13 cellular contexts compared by ENCODE assay signal in genomic region chr3:124846189-124846588, GRCh38. TPM values are rescaled to one million over a fixed set of nuclear protein-coding genes. Genes with fewer than 3 reads are reported as not detected.
DNase-seq lines count a peak whose midpoint lies in the region; ATAC-seq and TF ChIP-seq lines count a peak whose summit lies in the region.
"Had no signal": no experiment of that assay in that cellular context is flagged by ENCODE, and none has a peak within 500 bp of the region (broad histone marks: within the 10 kb centered on the region; RNA-seq: fewer than 3 reads in every experiment).

No MANE protein-coding gene starts in this region.

- WGBS in heart left ventricle, 4 donors = 46 to 60% (median 59%) methylated on average over 2 of the region's 2 CpGs

- TF ChIP-seq CTCF in astrocyte of the spinal cord (IDR thresholded peaks at IDR 0.05; ENCODE audit: low read depth, low read length) (no peak), heart left ventricle (IDR thresholded peaks at IDR 0.05) (no peak)

- no peaks in the 10 kb centered on the region for H3K36me3 Mint-ChIP-seq in stimulated activated effector memory CD8-positive, alpha-beta T cell treated with anti-CD3 and anti-CD28 coated beads, Interleukin-12 subunit alpha, Interleukin-12 subunit beta, amount 100 ng/mL, for 72 hours
- H3K36me3 Mint-ChIP-seq: activated naive CD8-positive, alpha-beta T cell treated with anti-CD3 and anti-CD28 coated beads, Interleukin-2, amount 10 ng/mL, durations not matched to agents 7 days and 5 days had no signal

- no peaks in the 10 kb centered on the region for H3K9me3 ChIP-seq in heart left ventricle
- H3K9me3 ChIP-seq in skeletal muscle tissue (ENCODE audit: control insufficient read depth in 3 of 3, low read length in 3 of 3) = no peaks in the 10 kb centered on the region
- H3K9me3 ChIP-seq: HAP-1 had no signal

- intact Hi-C loops in heart left ventricle (cut with DNase I) = no loop called here

- H3K27ac ChIP-seq in heart left ventricle (peak overlapping the region in 10 of 12 donors; percentile 18 to 82 (median 62)), skeletal muscle tissue (ENCODE audit: low read depth, low read length) (peak overlapping the region; percentile 41)

- no peaks in the 10 kb centered on the region for H3K9me3 Mint-ChIP-seq in stimulated activated effector memory CD8-positive, alpha-beta T cell treated with anti-CD3 and anti-CD28 coated beads, Interleukin-12 subunit alpha, Interleukin-12 subunit beta, amount 100 ng/mL, for 72 hours
- H3K9me3 Mint-ChIP-seq: activated naive CD8-positive, alpha-beta T cell treated with anti-CD3 and anti-CD28 coated beads, Interleukin-2, amount 10 ng/mL, durations not matched to agents 7 days and 5 days had no signal

- H3K27ac Mint-ChIP-seq in stimulated activated effector memory CD8-positive, alpha-beta T cell treated with anti-CD3 and anti-CD28 coated beads, Interleukin-12 subunit alpha, Interleukin-12 subunit beta, amount 100 ng/mL, for 72 hours = no peak overlapping the region
- H3K27ac Mint-ChIP-seq: activated naive CD8-positive, alpha-beta T cell treated with anti-CD3 and anti-CD28 coated beads, Interleukin-2, amount 10 ng/mL, durations not matched to agents 7 days and 5 days had no signal

- in situ Hi-C loops in astrocyte of the spinal cord (cut with HindIII; ENCODE audit: low sequenced_read_pairs) = no loop called here

- no peaks in the 10 kb centered on the region for H3K4me1 Mint-ChIP-seq in stimulated activated effector memory CD8-positive, alpha-beta T cell treated with anti-CD3 and anti-CD28 coated beads, Interleukin-12 subunit alpha, Interleukin-12 subunit beta, amount 100 ng/mL, for 72 hours
- H3K4me1 Mint-ChIP-seq: activated naive CD8-positive, alpha-beta T cell treated with anti-CD3 and anti-CD28 coated beads, Interleukin-2, amount 10 ng/mL, durations not matched to agents 7 days and 5 days had no signal

- no peak for TF ChIP-seq POLR2A in heart left ventricle (IDR thresholded peaks at IDR 0.05)

- no peaks in the 10 kb centered on the region for H3K27me3 ChIP-seq in heart left ventricle
- no peaks in the 10 kb centered on the region for H3K27me3 ChIP-seq in skeletal muscle tissue (ENCODE audit: control insufficient read depth in 3 of 3, insufficient read depth in 3 of 3, low read length in 3 of 3)

- H3K9ac ChIP-seq in skeletal muscle tissue (ENCODE audit: low read depth in 1 of 3, low read length in 3 of 3) = no peak overlapping the region

- H3K36me3 ChIP-seq in heart left ventricle (peaks cover 0 to 44% (median 25%) of the 10 kb centered on the region in 9 donors), skeletal muscle tissue (ENCODE audit: control insufficient read depth in 3 of 3, insufficient read depth in 3 of 3, low read length in 3 of 3) (peaks cover 5 to 21% (median 12%) of the 10 kb centered on the region in 3 donors)

- DNase-seq in GM04503 (ENCODE audit: low read depth) = peak; percentile 52
- DNase-seq in astrocyte of the spinal cord (ENCODE audit: low read depth, low spot score) = peak; percentile 73
- DNase-seq in heart left ventricle = peak in 1 of 5 donors; percentile 55
- no peak for DNase-seq in NCI-H1436 treated with DMSO at 0.1 percent for 48 hours (lab: John Stamatoyannopoulos, UW)
- no peak for DNase-seq in stimulated activated effector memory CD8-positive, alpha-beta T cell treated with anti-CD3 and anti-CD28 coated beads, Interleukin-12 subunit alpha, Interleukin-12 subunit beta, amount 100 ng/mL, for 72 hours (ENCODE audit: low spot score in 2 of 2)
- DNase-seq: activated CD4-positive, alpha-beta T cell treated with anti-CD3 and anti-CD28 coated beads for 48 hours; activated naive CD8-positive, alpha-beta T cell treated with anti-CD3 and anti-CD28 coated beads, Interleukin-2, amount 10 ng/mL, durations not matched to agents 7 days and 5 days; NCI-H1694 treated with DMSO at 0.1 percent for 48 hours; RPMI8226 had no signal

- H3K4me3 ChIP-seq in astrocyte of the spinal cord (ENCODE audit: low read depth, low read length) = no peak overlapping the region
- H3K4me3 ChIP-seq in heart left ventricle = no peak overlapping the region
- H3K4me3 ChIP-seq in skeletal muscle tissue (ENCODE audit: low read length in 3 of 3) = no peak overlapping the region
- H3K4me3 ChIP-seq: HAP-1 had no signal

- ATAC-seq in heart left ventricle = peak in 2 of 4 donors; percentile 6 to 40
- no peak for ATAC-seq in HG02870 (IDR thresholded peaks at IDR 0.05; ENCODE audit: unreplicated experiment)
- ATAC-seq in stimulated activated effector memory CD8-positive, alpha-beta T cell treated with anti-CD3 and anti-CD28 coated beads, Interleukin-12 subunit alpha, Interleukin-12 subunit beta, amount 100 ng/mL, for 72 hours = no peak
- ATAC-seq in GM21381 (IDR thresholded peaks at IDR 0.05; ENCODE audit: unreplicated experiment) = no peak

- H3K4me3 Mint-ChIP-seq in stimulated activated effector memory CD8-positive, alpha-beta T cell treated with anti-CD3 and anti-CD28 coated beads, Interleukin-12 subunit alpha, Interleukin-12 subunit beta, amount 100 ng/mL, for 72 hours = no peak overlapping the region
- H3K4me3 Mint-ChIP-seq: activated naive CD8-positive, alpha-beta T cell treated with anti-CD3 and anti-CD28 coated beads, Interleukin-2, amount 10 ng/mL, durations not matched to agents 7 days and 5 days had no signal

- peaks cover 3 to 53% (median 35%) of the 10 kb centered on the region in 12 donors for H3K4me1 ChIP-seq in heart left ventricle
- H3K4me1 ChIP-seq in skeletal muscle tissue (ENCODE audit: control insufficient read depth in 3 of 3, insufficient read depth in 3 of 3, low read length in 3 of 3) = peaks cover 11 to 23% (median 16%) of the 10 kb centered on the region in 3 donors

RNA-seq across cellular contexts. Expression of gene ITGB5, which starts 41.0 kb away (rescaled TPM):
- total RNA-seq in heart left ventricle (100 to 1,000 TPM in 8 of 9 donors, 10 to 100 TPM in 1; 96.3 to 223 (median 118) TPM), skeletal muscle tissue (24.0 TPM)
- polyA plus RNA-seq in heart left ventricle = 100 to 1,000 TPM in 1 of 2 donors, 10 to 100 TPM in 1; 23.1 to 159 TPM

Comparison
In these comparisons a context has a peak if more than half of its experiments do, and no peak if none do; other contexts are left out.
1. DNase-seq: peak in GM04503 (single experiment) and astrocyte of the spinal cord (single experiment); none in NCI-H1436 treated with DMSO at 0.1 percent for 48 hours (single experiment) and stimulated activated effector memory CD8-positive, alpha-beta T cell treated with anti-CD3 and anti-CD28 coated beads, Interleukin-12 subunit alpha, Interleukin-12 subunit beta, amount 100 ng/mL, for 72 hours (0 of 2).